In genomic region chr10:43963793-43964425, GRCh38 we compare ENCODE assay signal across 23 cellular contexts.
DNase-seq lines count a peak whose midpoint lies in the region; FAIRE-seq and TF ChIP-seq lines count a peak whose summit lies in the region.
"Had no signal": no experiment of that assay in that cellular context is flagged by ENCODE, and none has a peak within 500 bp of the region (broad histone marks: within the 10 kb centered on the region; RNA-seq: fewer than 3 reads in every experiment).

No MANE protein-coding gene starts in this region.

- H3K27ac ChIP-seq in endodermal cell (ENCODE audit: low read depth, low read length): no peak overlapping the region
- H3K27ac ChIP-seq: 22Rv1, neutrophil, VCaP had no signal

- FAIRE-seq in HTR-8/SVneo (lab: Jason Lieb, UNC): no peak

- H3K4me1 Mint-ChIP-seq in activated CD4-positive, alpha-beta memory T cell treated with anti-CD3 and anti-CD28 coated beads, Interleukin-2, amount 10 ng/mL, durations not matched to agents 7 days and 5 days: peaks cover 6% of the 10 kb centered on the region
- H3K4me1 Mint-ChIP-seq in activated CD4-positive, alpha-beta memory T cell treated with anti-CD3 and anti-CD28 coated beads for 36 hours (ENCODE audit: low read depth): peaks cover 4% of the 10 kb centered on the region
- H3K4me1 Mint-ChIP-seq in endodermal cell: peaks cover 10% of the 10 kb centered on the region

- DNase-seq in activated CD4-positive, alpha-beta memory T cell treated with anti-CD3 and anti-CD28 coated beads, Interleukin-2, amount 10 ng/mL, durations not matched to agents 7 days and 5 days: peak; percentile 2
- DNase-seq in activated CD4-positive, alpha-beta memory T cell treated with anti-CD3 and anti-CD28 coated beads for 36 hours: no peak
- peak; percentile 18 for DNase-seq in endodermal cell
- peak; percentile 13 for DNase-seq in pons (ENCODE audit: low spot score)
- DNase-seq in ureter (ENCODE audit: low spot score): peak; percentile 45
- DNase-seq in T1000 (lab: John Stamatoyannopoulos, UW): no peak
- DNase-seq in effector CD8-positive, alpha-beta T cell (lab: John Stamatoyannopoulos, UW): no peak
- no peak for DNase-seq in HTR-8/SVneo (ENCODE audit: insufficient read length, low spot score)
- DNase-seq: activated T-cell treated with anti-CD3 and anti-CD28 coated beads, Interleukin-2, amount 50 U/mL, for 24 hours; cerebellar nuclear complex; effector memory CD8-positive, alpha-beta T cell; H7; NCI-H2081 treated with DMSO at 0.1 percent for 48 hours; NCI-H446; NK-92 treated with Interleukin-12 subunit alpha and Interleukin-12 subunit beta, amount 100 ng/mL, for 24 hours; T-helper 17 cell had no signal

- H3K27ac Mint-ChIP-seq in activated CD4-positive, alpha-beta memory T cell treated with anti-CD3 and anti-CD28 coated beads, Interleukin-2, amount 10 ng/mL, durations not matched to agents 7 days and 5 days: no peak overlapping the region
- no peak overlapping the region for H3K27ac Mint-ChIP-seq in activated CD4-positive, alpha-beta memory T cell treated with anti-CD3 and anti-CD28 coated beads for 36 hours
- no peak overlapping the region for H3K27ac Mint-ChIP-seq in endodermal cell
- H3K27ac Mint-ChIP-seq: activated naive CD4-positive, alpha-beta T cell treated with anti-CD3 and anti-CD28 coated beads, Interleukin-2, amount 50 U/mL, for 72 hours; activated T-cell treated with anti-CD3 and anti-CD28 coated beads, Interleukin-2, amount 50 U/mL, for 24 hours; effector memory CD8-positive, alpha-beta T cell; stimulated activated memory B cell treated with anti-CD40 and anti-IgM and Interleukin-4, amounts not matched to agents 10 μg/mL and 1 μg/mL and 100 μg/mL, for 72 hours; T-helper 17 cell had no signal

- H3K4me1 ChIP-seq in endodermal cell (ENCODE audit: control insufficient read depth, insufficient read depth, low read length): peaks cover 5% of the 10 kb centered on the region
- H3K4me1 ChIP-seq: Caco-2 had no signal

- TF ChIP-seq CTCF in endodermal cell (conservative IDR thresholded peaks at IDR 0.05): no peak

- H3K4me3 Mint-ChIP-seq in activated CD4-positive, alpha-beta memory T cell treated with anti-CD3 and anti-CD28 coated beads, Interleukin-2, amount 10 ng/mL, durations not matched to agents 7 days and 5 days: no peak overlapping the region
- no peak overlapping the region for H3K4me3 Mint-ChIP-seq in activated CD4-positive, alpha-beta memory T cell treated with anti-CD3 and anti-CD28 coated beads for 36 hours
- H3K4me3 Mint-ChIP-seq in endodermal cell: no peak overlapping the region
- H3K4me3 Mint-ChIP-seq: activated T-cell treated with anti-CD3 and anti-CD28 coated beads, Interleukin-2, amount 50 U/mL, for 24 hours; B cell; effector memory CD8-positive, alpha-beta T cell; stimulated activated memory B cell treated with anti-CD40 and anti-IgM and Interleukin-4, amounts not matched to agents 10 μg/mL and 1 μg/mL and 100 μg/mL, for 72 hours; T-helper 17 cell had no signal

- H3K27me3 ChIP-seq in endodermal cell (ENCODE audit: control insufficient read depth, insufficient read depth, low read length, poor library complexity, severe bottlenecking): no peaks in the 10 kb centered on the region

- H3K9me3 ChIP-seq in endodermal cell (ENCODE audit: control insufficient read depth, low read length): no peaks in the 10 kb centered on the region
- H3K9me3 ChIP-seq: Caco-2, neutrophil had no signal

- POLR2A ChIA-PET in activated CD4-positive, alpha-beta memory T cell treated with anti-CD3 and anti-CD28 coated beads, Interleukin-2, amount 10 ng/mL, durations not matched to agents 7 days and 5 days (lab: Charles Lee): no interaction called here
- POLR2A ChIA-PET in activated CD4-positive, alpha-beta memory T cell treated with anti-CD3 and anti-CD28 coated beads for 36 hours (lab: Charles Lee): no interaction called here

- intact Hi-C loops in activated CD4-positive, alpha-beta memory T cell treated with anti-CD3 and anti-CD28 coated beads for 36 hours (cut with micrococcal nuclease): no loop called here

- no peaks in the 10 kb centered on the region for H3K9me3 Mint-ChIP-seq in activated CD4-positive, alpha-beta memory T cell treated with anti-CD3 and anti-CD28 coated beads, Interleukin-2, amount 10 ng/mL, durations not matched to agents 7 days and 5 days
- no peaks in the 10 kb centered on the region for H3K9me3 Mint-ChIP-seq in activated CD4-positive, alpha-beta memory T cell treated with anti-CD3 and anti-CD28 coated beads for 36 hours
- H3K9me3 Mint-ChIP-seq in endodermal cell: no peaks in the 10 kb centered on the region
- H3K9me3 Mint-ChIP-seq: activated naive CD4-positive, alpha-beta T cell treated with anti-CD3 and anti-CD28 coated beads, Interleukin-2, amount 50 U/mL, for 72 hours; activated T-cell treated with anti-CD3 and anti-CD28 coated beads, Interleukin-2, amount 50 U/mL, for 24 hours; effector memory CD8-positive, alpha-beta T cell; stimulated activated memory B cell treated with anti-CD40 and anti-IgM and Interleukin-4, amounts not matched to agents 10 μg/mL and 1 μg/mL and 100 μg/mL, for 72 hours had no signal

- H3K4me3 ChIP-seq in endodermal cell (ENCODE audit: low read length): no peak overlapping the region

- CTCF ChIA-PET in activated CD4-positive, alpha-beta memory T cell treated with anti-CD3 and anti-CD28 coated beads, Interleukin-2, amount 10 ng/mL, durations not matched to agents 7 days and 5 days (lab: Charles Lee): no interaction called here
- CTCF ChIA-PET in activated CD4-positive, alpha-beta memory T cell treated with anti-CD3 and anti-CD28 coated beads for 36 hours (lab: Charles Lee): interaction anchor here (0.9 kb wide), 1 partner anchor 12 kb away, joined by 3 read pairs; no protein-coding TSS in a partner anchor

- H3K27me3 Mint-ChIP-seq in activated CD4-positive, alpha-beta memory T cell treated with anti-CD3 and anti-CD28 coated beads, Interleukin-2, amount 10 ng/mL, durations not matched to agents 7 days and 5 days: peaks cover 28% of the 10 kb centered on the region
- peaks cover 5% of the 10 kb centered on the region for H3K27me3 Mint-ChIP-seq in activated CD4-positive, alpha-beta memory T cell treated with anti-CD3 and anti-CD28 coated beads for 36 hours
- peaks cover 5% of the 10 kb centered on the region for H3K27me3 Mint-ChIP-seq in endodermal cell (ENCODE audit: insufficient read depth)

- WGBS in endodermal cell (ENCODE audit: insufficient coverage in 1 of 2, insufficient read length in 1 of 2), 2 experiments: 92% methylated on average over 9 to 10 of the region's 10 CpGs

- H3K9ac ChIP-seq in endodermal cell (ENCODE audit: extremely low read depth, low read length, poor library complexity, severe bottlenecking): no peak overlapping the region

- no peaks in the 10 kb centered on the region for H3K36me3 Mint-ChIP-seq in activated CD4-positive, alpha-beta memory T cell treated with anti-CD3 and anti-CD28 coated beads, Interleukin-2, amount 10 ng/mL, durations not matched to agents 7 days and 5 days (ENCODE audit: low read depth)
- H3K36me3 Mint-ChIP-seq in activated CD4-positive, alpha-beta memory T cell treated with anti-CD3 and anti-CD28 coated beads for 36 hours: no peaks in the 10 kb centered on the region
- H3K36me3 Mint-ChIP-seq in endodermal cell (ENCODE audit: low read depth): no peaks in the 10 kb centered on the region
- H3K36me3 Mint-ChIP-seq: activated naive CD4-positive, alpha-beta T cell treated with anti-CD3 and anti-CD28 coated beads, Interleukin-2, amount 50 U/mL, for 72 hours; stimulated activated memory B cell treated with anti-CD40 and anti-IgM and Interleukin-4, amounts not matched to agents 10 μg/mL and 1 μg/mL and 100 μg/mL, for 72 hours had no signal

- no peaks in the 10 kb centered on the region for H3K36me3 ChIP-seq in endodermal cell (ENCODE audit: control insufficient read depth, insufficient read depth, low read length)
- H3K36me3 ChIP-seq: neutrophil had no signal

Comparison
In these comparisons a context has a peak if more than half of its experiments do, and no peak if none do; other contexts are left out.
1. DNase-seq: peak in activated CD4-positive, alpha-beta memory T cell treated with anti-CD3 and anti-CD28 coated beads, Interleukin-2, amount 10 ng/mL, durations not matched to agents 7 days and 5 days (single experiment), endodermal cell (single experiment), pons (single experiment) and ureter (single experiment); none in activated CD4-positive, alpha-beta memory T cell treated with anti-CD3 and anti-CD28 coated beads for 36 hours (single experiment), T1000 (single experiment), effector CD8-positive, alpha-beta T cell (single experiment) and HTR-8/SVneo (single experiment).